1 cellular context compared by ENCODE assay signal in the genomic region with DNA sequence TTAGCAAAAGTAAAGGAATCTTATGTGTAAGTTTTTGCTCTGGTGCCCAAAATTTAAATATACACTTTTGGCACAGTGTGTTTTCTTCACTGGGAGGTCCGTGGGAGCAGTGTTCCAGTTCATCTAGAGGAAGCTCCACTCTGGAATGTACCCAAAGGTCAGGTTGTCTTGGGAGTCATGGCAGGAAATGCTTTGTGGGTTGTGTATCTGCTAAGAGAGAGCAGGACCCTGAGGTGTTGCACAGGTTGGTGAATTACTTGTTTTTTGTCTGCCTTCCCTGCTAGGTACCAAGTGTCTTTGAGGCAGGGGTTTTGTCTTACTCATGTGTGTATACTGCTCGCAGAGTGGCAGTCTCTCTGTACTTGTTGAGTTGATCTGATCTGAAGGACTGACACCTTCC.
TF ChIP-seq lines count a peak whose summit lies in the region.

No MANE protein-coding gene starts in this region.

TF ChIP-seq in endothelial cell of umbilical vein, 7 proteins besides CTCF, POLR2A, EP300 and RAD21:
- TF ChIP-seq POLR2AphosphoS5 (IDR thresholded peaks at IDR 0.05; ENCODE audit: insufficient read depth, low read depth, low read length), result no peak
